8 cellular contexts compared by ENCODE assay signal in the genomic region with DNA sequence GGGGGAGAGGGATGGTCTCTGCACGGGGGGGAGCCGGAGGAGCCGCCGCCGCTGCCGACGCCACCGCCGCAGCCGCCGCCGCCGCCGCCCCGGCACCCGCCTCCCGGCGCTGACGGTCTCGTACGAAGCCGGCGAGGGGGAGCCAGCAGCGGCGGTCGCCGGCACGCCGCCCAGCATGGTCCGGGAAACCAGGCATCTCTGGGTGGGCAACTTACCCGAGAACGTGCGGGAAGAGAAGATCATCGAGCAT. TPM values are rescaled to one million over a fixed set of nuclear protein-coding genes. Genes with fewer than 3 reads are reported as not detected.
A peak's percentile ranks its signal among the peaks of the same experiment; 100 is the strongest.
DNase-seq lines count a peak whose midpoint lies in the region; ATAC-seq lines count a peak whose summit lies in the region.

No MANE protein-coding gene starts in this region.

- DNase-seq in T-helper 2 cell treated with Interferon-gamma antibody and Interleukin-4, amounts not matched to agents 5 μg/mL and 100 μg/mL, for 36 hours (ENCODE audit: low spot score): no peak
- no peak for DNase-seq in T-helper 2 cell
- no peak for DNase-seq in activated naive CD8-positive, alpha-beta T cell treated with anti-CD3 and anti-CD28 coated beads for 36 hours
- DNase-seq in foreskin melanocyte: no peak
- DNase-seq in RKO (ENCODE audit: low spot score): no peak

- H3K9me3 Mint-ChIP-seq in T-helper 2 cell treated with Interferon-gamma antibody and Interleukin-4, amounts not matched to agents 5 μg/mL and 100 μg/mL, for 36 hours: no peaks in the 10 kb centered on the region
- no peaks in the 10 kb centered on the region for H3K9me3 Mint-ChIP-seq in activated naive CD8-positive, alpha-beta T cell treated with anti-CD3 and anti-CD28 coated beads for 36 hours

- ATAC-seq in HG03460 (IDR thresholded peaks at IDR 0.05; ENCODE audit: unreplicated experiment): no peak

- peaks cover 18% of the 10 kb centered on the region for H3K36me3 Mint-ChIP-seq in T-helper 2 cell treated with Interferon-gamma antibody and Interleukin-4, amounts not matched to agents 5 μg/mL and 100 μg/mL, for 36 hours (ENCODE audit: low read depth)
- peaks cover 18% of the 10 kb centered on the region for H3K36me3 Mint-ChIP-seq in activated naive CD8-positive, alpha-beta T cell treated with anti-CD3 and anti-CD28 coated beads for 36 hours

- H3K27ac Mint-ChIP-seq in T-helper 2 cell treated with Interferon-gamma antibody and Interleukin-4, amounts not matched to agents 5 μg/mL and 100 μg/mL, for 36 hours: peak overlapping the region; percentile 95
- H3K27ac Mint-ChIP-seq in activated naive CD8-positive, alpha-beta T cell treated with anti-CD3 and anti-CD28 coated beads for 36 hours: peak overlapping the region; percentile 80

- H3K27ac ChIP-seq in layer of hippocampus (ENCODE audit: low read depth, low read length) (peak overlapping the region; percentile 97), temporal lobe (ENCODE audit: low read depth, low read length) (peak overlapping the region; percentile 77)

- H3K4me1 Mint-ChIP-seq in T-helper 2 cell treated with Interferon-gamma antibody and Interleukin-4, amounts not matched to agents 5 μg/mL and 100 μg/mL, for 36 hours (ENCODE audit: low read depth): peaks cover 48% of the 10 kb centered on the region
- H3K4me1 Mint-ChIP-seq in activated naive CD8-positive, alpha-beta T cell treated with anti-CD3 and anti-CD28 coated beads for 36 hours: peaks cover 55% of the 10 kb centered on the region

- no peaks in the 10 kb centered on the region for H3K27me3 Mint-ChIP-seq in T-helper 2 cell treated with Interferon-gamma antibody and Interleukin-4, amounts not matched to agents 5 μg/mL and 100 μg/mL, for 36 hours (ENCODE audit: low read depth)
- H3K27me3 Mint-ChIP-seq in activated naive CD8-positive, alpha-beta T cell treated with anti-CD3 and anti-CD28 coated beads for 36 hours: no peaks in the 10 kb centered on the region

- no peaks in the 10 kb centered on the region for H3K27me3 ChIP-seq in layer of hippocampus (ENCODE audit: control insufficient read depth, insufficient read depth, low read length)

- peak overlapping the region; percentile 95 for H3K4me3 Mint-ChIP-seq in T-helper 2 cell treated with Interferon-gamma antibody and Interleukin-4, amounts not matched to agents 5 μg/mL and 100 μg/mL, for 36 hours
- H3K4me3 Mint-ChIP-seq in activated naive CD8-positive, alpha-beta T cell treated with anti-CD3 and anti-CD28 coated beads for 36 hours: peak overlapping the region; percentile 94

RNA-seq across cellular contexts. Expression of gene SPEN, which starts 0.3 kb away (rescaled TPM):
- 10 to 100 TPM; 49.3 to 51.9 TPM for total RNA-seq in activated naive CD8-positive, alpha-beta T cell treated with anti-CD3 and anti-CD28 coated beads for 36 hours
- 75.0 TPM for total RNA-seq in temporal lobe

RNA-seq across cellular contexts. Expression of gene UQCRHL, which starts 40.4 kb away (rescaled TPM):
- 1 to 10 TPM; 1.9 to 2.0 TPM for total RNA-seq in activated naive CD8-positive, alpha-beta T cell treated with anti-CD3 and anti-CD28 coated beads for 36 hours
- 1.2 TPM for total RNA-seq in temporal lobe
